8 cellular contexts compared by ENCODE assay signal in genomic region chrX:52933976-52934703, GRCh38. TPM values are rescaled to one million over a fixed set of nuclear protein-coding genes. Genes with fewer than 3 reads are reported as not detected.
A peak's percentile ranks its signal among the peaks of the same experiment; 100 is the strongest.
DNase-seq lines count a peak whose midpoint lies in the region; ATAC-seq, FAIRE-seq and TF ChIP-seq lines count a peak whose summit lies in the region.

No MANE protein-coding gene starts in this region.

- peak overlapping the region; percentile 85 for H3K9ac ChIP-seq in keratinocyte (ENCODE audit: control insufficient read depth, extremely low read depth, insufficient read depth, low read length)

- H3K9me3 ChIP-seq in keratinocyte (ENCODE audit: control insufficient read depth, low read depth, low read length) = no peaks in the 10 kb centered on the region

- no peaks in the 10 kb centered on the region for H3K36me3 ChIP-seq in keratinocyte (ENCODE audit: control insufficient read depth in 2 of 2, extremely low read depth in 1 of 2, insufficient read depth in 2 of 2, low read length in 2 of 2)

- no peaks in the 10 kb centered on the region for H3K36me3 Mint-ChIP-seq in activated naive CD4-positive, alpha-beta T cell treated with anti-CD3 and anti-CD28 coated beads, Interleukin-2, amount 50 U/mL, for 72 hours

- ATAC-seq in HG03280 (IDR thresholded peaks at IDR 0.05; ENCODE audit: unreplicated experiment) (peak; percentile 21), HG02970 (IDR thresholded peaks at IDR 0.05; ENCODE audit: low FRiP score, unreplicated experiment) (no peak)
- ATAC-seq in activated naive CD4-positive, alpha-beta T cell treated with anti-CD3 and anti-CD28 coated beads, Interleukin-2, amount 50 U/mL, for 72 hours = no peak

- peak overlapping the region; percentile 83 for H2AFZ ChIP-seq in keratinocyte (ENCODE audit: control insufficient read depth, low read length)

- no peaks in the 10 kb centered on the region for H3K27me3 ChIP-seq in keratinocyte (ENCODE audit: control insufficient read depth, extremely low read depth, insufficient read depth, low read length)

- H3K4me3 ChIP-seq in keratinocyte (ENCODE audit: control insufficient read depth in 2 of 3, extremely low read depth in 1 of 3, insufficient read depth in 2 of 3, low read depth in 1 of 3, low read length in 3 of 3) = peak overlapping the region; percentile 52 to 86 (median 85)

- dilution Hi-C loops in keratinocyte (cut with MboI; ENCODE audit: extremely low pct_ligation_motif_present, low sequenced_read_pairs) = no loop called here

- TF ChIP-seq CTCF in keratinocyte (optimal IDR thresholded peaks at IDR 0.05 in 1 of 3, IDR thresholded peaks at IDR 0.05 in 1 of 3, conservative IDR thresholded peaks at IDR 0.05 in 1 of 3; ENCODE audit: extremely low read depth in 1 of 3, insufficient read depth in 2 of 3, low read length in 3 of 3) = no peak

- no peaks in the 10 kb centered on the region for H3K9me3 Mint-ChIP-seq in activated naive CD4-positive, alpha-beta T cell treated with anti-CD3 and anti-CD28 coated beads, Interleukin-2, amount 50 U/mL, for 72 hours

- H3K4me1 ChIP-seq in keratinocyte (ENCODE audit: control insufficient read depth, extremely low read depth, insufficient read depth, low read length) = peaks cover 7% of the 10 kb centered on the region

- DNase-seq in NCI-H2107 treated with DMSO at 0.1 percent for 48 hours (lab: John Stamatoyannopoulos, UW; ENCODE audit: unreplicated experiment) (peak; percentile 29), NCI-H2107 (lab: John Stamatoyannopoulos, UW) (no peak), keratinocyte (ENCODE audit: low read depth, low spot score) (no peak), GF-D8 (lab: John Stamatoyannopoulos, UW) (no peak)
- DNase-seq in activated naive CD4-positive, alpha-beta T cell treated with anti-CD3 and anti-CD28 coated beads, Interleukin-2, amount 50 U/mL, for 72 hours (ENCODE audit: low spot score in 2 of 2) = no peak

- peak overlapping the region; percentile 92 for H3K27ac ChIP-seq in keratinocyte (ENCODE audit: control insufficient read depth, insufficient read depth, low read length)
- H3K27ac ChIP-seq in temporal lobe (ENCODE audit: low read depth, low read length) = peak overlapping the region; percentile 99

- H3K9me1 ChIP-seq in keratinocyte (ENCODE audit: control insufficient read depth, extremely low read depth, insufficient read depth, low read length) = no peaks in the 10 kb centered on the region

- peak overlapping the region; percentile 90 to 100 for H3K27ac Mint-ChIP-seq in activated naive CD4-positive, alpha-beta T cell treated with anti-CD3 and anti-CD28 coated beads, Interleukin-2, amount 50 U/mL, for 72 hours

- no peak for FAIRE-seq in keratinocyte (lab: Jason Lieb, UNC)

- H3K79me2 ChIP-seq in keratinocyte (ENCODE audit: control insufficient read depth, insufficient read depth, low read length) = no peaks in the 10 kb centered on the region

- H3K4me2 ChIP-seq in keratinocyte (ENCODE audit: control insufficient read depth, extremely low read depth, insufficient read depth, low read depth, low read length) = peak overlapping the region; percentile 97

- no peaks in the 10 kb centered on the region for H4K20me1 ChIP-seq in keratinocyte (ENCODE audit: control insufficient read depth, extremely low read depth, insufficient read depth, low read length)

RNA-seq across cellular contexts. Expression of gene FAM156A, which starts 24.2 kb away (rescaled TPM):
- total RNA-seq in activated naive CD4-positive, alpha-beta T cell treated with anti-CD3 and anti-CD28 coated beads, Interleukin-2, amount 50 U/mL, for 72 hours = 10 to 100 TPM; 28.8 to 47.1 TPM
- 11.2 to 17.2 TPM (median 12.8 TPM) in 3 replicates for polyA plus RNA-seq in keratinocyte
- polyA plus RNA-seq in keratinocyte (2011; ENCODE audit: low read depth) = 2.7 TPM
- 4.3 and 4.7 TPM in 2 replicates for polyA plus RNA-seq in keratinocyte (2011; cell fraction: cytosol; rRNA removed)
- 81.5 and 92.6 TPM in 2 replicates for polyA plus RNA-seq in keratinocyte (2011; cell fraction: nucleus; rRNA removed)
- polyA plus RNA-seq in keratinocyte (2012; ENCODE audit: low replicate concordance) = 7.6 and 11.2 TPM in 2 replicates
- 3.7 to 6.2 TPM (median 4.2 TPM) in 3 replicates for polyA minus RNA-seq in keratinocyte
- 1.9 TPM for polyA minus RNA-seq in keratinocyte (2011; cell fraction: cytosol; rRNA and poly(A)+ RNA removed)
- 4.7 and 9.5 TPM in 2 replicates for polyA minus RNA-seq in keratinocyte (2011; cell fraction: nucleus; rRNA and poly(A)+ RNA removed)
- total RNA-seq in temporal lobe = 16.5 TPM

RNA-seq across cellular contexts. Expression of gene FAM156B, which starts 37.0 kb away (rescaled TPM):
- 10 to 100 TPM; 19.2 to 23.3 TPM for total RNA-seq in activated naive CD4-positive, alpha-beta T cell treated with anti-CD3 and anti-CD28 coated beads, Interleukin-2, amount 50 U/mL, for 72 hours
- 12.0 to 16.8 TPM (median 12.4 TPM) in 3 replicates for polyA plus RNA-seq in keratinocyte
- 3.1 TPM for polyA plus RNA-seq in keratinocyte (2011; ENCODE audit: low read depth)
- 6.0 and 8.1 TPM in 2 replicates for polyA plus RNA-seq in keratinocyte (2011; cell fraction: cytosol; rRNA removed)
- polyA plus RNA-seq in keratinocyte (2011; cell fraction: nucleus; rRNA removed) = 85.8 and 109 TPM in 2 replicates
- polyA plus RNA-seq in keratinocyte (2012; ENCODE audit: low replicate concordance) = 4.5 and 10.3 TPM in 2 replicates
- polyA minus RNA-seq in keratinocyte = 5.1 to 10.6 TPM (median 7.0 TPM) in 3 replicates
- 3.5 TPM for polyA minus RNA-seq in keratinocyte (2011; cell fraction: cytosol; rRNA and poly(A)+ RNA removed)
- 5.1 and 9.1 TPM in 2 replicates for polyA minus RNA-seq in keratinocyte (2011; cell fraction: nucleus; rRNA and poly(A)+ RNA removed)
- 14.0 TPM for total RNA-seq in temporal lobe
